8 cellular contexts compared by ENCODE assay signal in genomic region chr1:150560986-150561829, GRCh38. TPM values are rescaled to one million over a fixed set of nuclear protein-coding genes. Genes with fewer than 3 reads are reported as not detected.
DNase-seq lines count a peak whose midpoint lies in the region; TF ChIP-seq lines count a peak whose summit lies in the region.

No MANE protein-coding gene starts in this region.

- DNase-seq in AML-193 (lab: John Stamatoyannopoulos, UW) (peak; percentile 70 to 74), GM19238 (ENCODE audit: insufficient read length, low spot score) (peak; percentile 76), SHP77 treated with DMSO at 0.1 percent for 48 hours (lab: John Stamatoyannopoulos, UW) (peak; percentile 93), foreskin melanocyte (peak; percentile 96), neuronal stem cell (ENCODE audit: low spot score) (peak; percentile 92), stromal cell of bone marrow (ENCODE audit: low read depth) (peak; percentile 97)
- DNase-seq in activated naive CD4-positive, alpha-beta T cell treated with anti-CD3 and anti-CD28 coated beads for 36 hours: peak; percentile 94

- H3K27ac Mint-ChIP-seq in activated naive CD4-positive, alpha-beta T cell treated with anti-CD3 and anti-CD28 coated beads for 36 hours: peak overlapping the region; percentile 100

- no peak overlapping the region for H4K8ac ChIP-seq in neuronal stem cell (ENCODE audit: low read depth, low read length)

- no CpG with 5 or more reads among the region's 42 CpGs for WGBS in neuronal stem cell (ENCODE audit: extremely low coverage in 2 of 2, insufficient read length in 2 of 2, insufficient replicate concordance in 1 of 2), 2 donors

- H3K23ac ChIP-seq in neuronal stem cell (ENCODE audit: low read depth, low read length, poor library complexity): peak overlapping the region; percentile 38

- peak overlapping the region; percentile 0 for H3K4ac ChIP-seq in neuronal stem cell (ENCODE audit: low read length)

- H3K36me3 Mint-ChIP-seq in activated naive CD4-positive, alpha-beta T cell treated with anti-CD3 and anti-CD28 coated beads for 36 hours (ENCODE audit: low read depth): no peaks in the 10 kb centered on the region

- H3K4me3 Mint-ChIP-seq in activated naive CD4-positive, alpha-beta T cell treated with anti-CD3 and anti-CD28 coated beads for 36 hours: peak overlapping the region; percentile 99

- no peaks in the 10 kb centered on the region for H3K27me3 ChIP-seq in neuronal stem cell (ENCODE audit: control insufficient read depth in 3 of 3, insufficient read depth in 3 of 3, low read depth in 1 of 3, low read length in 3 of 3)

- H3K27ac ChIP-seq in neuronal stem cell (replicated peaks; ENCODE audit: low read length): peak overlapping the region; percentile 100

- no peaks in the 10 kb centered on the region for H3K9me3 Mint-ChIP-seq in activated naive CD4-positive, alpha-beta T cell treated with anti-CD3 and anti-CD28 coated beads for 36 hours

- H2BK15ac ChIP-seq in neuronal stem cell (ENCODE audit: low read length): peak overlapping the region; percentile 76

- H3K18ac ChIP-seq in neuronal stem cell (ENCODE audit: low read length): peak overlapping the region; percentile 100

- no peak overlapping the region for H3K14ac ChIP-seq in neuronal stem cell (ENCODE audit: low read length)

- intact Hi-C loops in activated naive CD4-positive, alpha-beta T cell treated with anti-CD3 and anti-CD28 coated beads for 36 hours (cut with micrococcal nuclease): loop anchor here (1.0 to 5.0 kb wide), 11 partner anchors 60 to 596 kb away; partner anchors contain the start of genes ARNT, CDC42SE1, GOLPH3L and TNFAIP8L2

- H4K91ac ChIP-seq in neuronal stem cell (ENCODE audit: low read depth, low read length, poor library complexity): no peak overlapping the region

- peaks cover 27% of the 10 kb centered on the region in 2 donors for H3K4me1 ChIP-seq in neuronal stem cell (ENCODE audit: control insufficient read depth in 2 of 2, insufficient read depth in 1 of 2, low read depth in 1 of 2, low read length in 2 of 2)

- H3K79me1 ChIP-seq in neuronal stem cell (ENCODE audit: low read depth, low read length): peaks cover 2% of the 10 kb centered on the region

- H2BK5ac ChIP-seq in neuronal stem cell (ENCODE audit: low read length): peak overlapping the region; percentile 89

- peak overlapping the region; percentile 60 to 84 for H3K4me3 ChIP-seq in neuronal stem cell (ENCODE audit: low read length in 2 of 2)

- H2AFZ ChIP-seq in neuronal stem cell (ENCODE audit: low read length): peak overlapping the region; percentile 84

- no peaks in the 10 kb centered on the region for H3K9me3 ChIP-seq in neuronal stem cell (replicated peaks in 1 of 2; ENCODE audit: control insufficient read depth in 2 of 2, insufficient read depth in 1 of 2, low read depth in 1 of 2, low read length in 2 of 2)

- H3K4me2 ChIP-seq in neuronal stem cell (ENCODE audit: insufficient read depth, low read length, poor library complexity, severe bottlenecking): peak overlapping the region; percentile 90

- H3K9ac ChIP-seq in neuronal stem cell (ENCODE audit: low read depth, low read length, poor library complexity): peak overlapping the region; percentile 89

- no peaks in the 10 kb centered on the region for H3K27me3 Mint-ChIP-seq in activated naive CD4-positive, alpha-beta T cell treated with anti-CD3 and anti-CD28 coated beads for 36 hours (ENCODE audit: low read depth)

- peaks cover 0 to 3% of the 10 kb centered on the region in 2 donors for H3K36me3 ChIP-seq in neuronal stem cell (replicated peaks in 1 of 2; ENCODE audit: control insufficient read depth in 2 of 2, insufficient read depth in 2 of 2, low read length in 2 of 2)

- CTCF ChIA-PET in activated naive CD4-positive, alpha-beta T cell treated with anti-CD3 and anti-CD28 coated beads for 36 hours (lab: Charles Lee): interaction anchor here (0.6 to 13.3 kb wide), 34 partner anchors 10 to 494 kb away, joined by 3 to 167 read pairs (median 4); partner anchors contain the start of genes ADAMTSL4, ENSA and MCL1

- no peak overlapping the region for H2BK12ac ChIP-seq in neuronal stem cell (ENCODE audit: low read length)

- TF ChIP-seq CTCF in LNCAP (IDR thresholded peaks at IDR 0.05): peak; percentile 96

- peak overlapping the region; percentile 20 for H2AK5ac ChIP-seq in neuronal stem cell (ENCODE audit: low read depth, low read length)

- peaks cover 48% of the 10 kb centered on the region for H3K4me1 Mint-ChIP-seq in activated naive CD4-positive, alpha-beta T cell treated with anti-CD3 and anti-CD28 coated beads for 36 hours (ENCODE audit: low read depth)

- H2BK120ac ChIP-seq in neuronal stem cell (ENCODE audit: low read depth, low read length): peak overlapping the region; percentile 18

RNA-seq across cellular contexts. Expression of gene ADAMTSL4, which starts 12.0 kb away (rescaled TPM):
- 1 to 10 TPM; 1.3 to 2.0 TPM for total RNA-seq in activated naive CD4-positive, alpha-beta T cell treated with anti-CD3 and anti-CD28 coated beads for 36 hours
- 0.14 TPM for polyA plus RNA-seq in neuronal stem cell (2013, experiment 1 of 2)
- polyA plus RNA-seq in neuronal stem cell (2013, experiment 2 of 2): 0.17 TPM

RNA-seq across cellular contexts. Expression of gene MCL1, which starts 18.2 kb away (rescaled TPM):
- 100 to 1,000 TPM; 228 to 235 TPM for total RNA-seq in activated naive CD4-positive, alpha-beta T cell treated with anti-CD3 and anti-CD28 coated beads for 36 hours
- 117 TPM for polyA plus RNA-seq in neuronal stem cell (2013, experiment 1 of 2)
- 117 TPM for polyA plus RNA-seq in neuronal stem cell (2013, experiment 2 of 2)

RNA-seq across cellular contexts. Expression of gene FALEC, which starts 45.7 kb away (rescaled TPM):
- not detected for total RNA-seq in activated naive CD4-positive, alpha-beta T cell treated with anti-CD3 and anti-CD28 coated beads for 36 hours
- polyA plus RNA-seq in neuronal stem cell (2013, experiment 1 of 2): 0.67 TPM
- 1.1 TPM for polyA plus RNA-seq in neuronal stem cell (2013, experiment 2 of 2)

RNA-seq across cellular contexts. Expression of gene ECM1, which starts 53.3 kb away (rescaled TPM):
- total RNA-seq in activated naive CD4-positive, alpha-beta T cell treated with anti-CD3 and anti-CD28 coated beads for 36 hours: under 1 TPM; 0.69 to 0.88 TPM
- 0.91 TPM for polyA plus RNA-seq in neuronal stem cell (2013, experiment 1 of 2)
- polyA plus RNA-seq in neuronal stem cell (2013, experiment 2 of 2): 0.91 TPM

Comparison
In these comparisons a context has a peak if more than half of its experiments do, and no peak if none do; other contexts are left out.
1. Peak in every context shown above with its lines: DNase-seq, H3K4me3 ChIP-seq and H3K27ac ChIP-seq.